ENCODE assay signal across 18 cellular contexts in genomic region chr6:167952512-167952859, GRCh38. TPM values are rescaled to one million over a fixed set of nuclear protein-coding genes. Genes with fewer than 3 reads are reported as not detected.
A peak's percentile ranks its signal among the peaks of the same experiment; 100 is the strongest.
DNase-seq lines count a peak whose midpoint lies in the region; ATAC-seq and TF ChIP-seq lines count a peak whose summit lies in the region.
"Had no signal": no experiment of that assay in that cellular context is flagged by ENCODE, and none has a peak within 500 bp of the region (broad histone marks: within the 10 kb centered on the region; RNA-seq: fewer than 3 reads in every experiment).

No MANE protein-coding gene starts in this region.

- ATAC-seq in activated naive CD8-positive, alpha-beta T cell treated with anti-CD3 and anti-CD28 coated beads, Interleukin-2, amount 50 U/mL, for 24 hours = no peak
- ATAC-seq in esophagus mucosa = no peak
- ATAC-seq: PC-3 had no signal

- no peak overlapping the region for H3K4me3 Mint-ChIP-seq in progenitor cell of endocrine pancreas (ENCODE audit: low read depth)
- no peak overlapping the region for H3K4me3 Mint-ChIP-seq in activated naive CD8-positive, alpha-beta T cell treated with anti-CD3 and anti-CD28 coated beads, Interleukin-2, amount 50 U/mL, for 24 hours
- H3K4me3 Mint-ChIP-seq: B cell; CD4-positive, alpha-beta memory T cell had no signal

- peak overlapping the region; percentile 60 for H3K27ac Mint-ChIP-seq in progenitor cell of endocrine pancreas
- no peak overlapping the region for H3K27ac Mint-ChIP-seq in activated naive CD8-positive, alpha-beta T cell treated with anti-CD3 and anti-CD28 coated beads, Interleukin-2, amount 50 U/mL, for 24 hours
- H3K27ac Mint-ChIP-seq: B cell; CD4-positive, alpha-beta memory T cell had no signal

- H3K4me1 Mint-ChIP-seq in progenitor cell of endocrine pancreas (ENCODE audit: low read depth) = peaks cover 24% of the 10 kb centered on the region
- no peaks in the 10 kb centered on the region for H3K4me1 Mint-ChIP-seq in activated naive CD8-positive, alpha-beta T cell treated with anti-CD3 and anti-CD28 coated beads, Interleukin-2, amount 50 U/mL, for 24 hours
- H3K4me1 Mint-ChIP-seq: B cell; CD4-positive, alpha-beta memory T cell had no signal

- peaks cover 54% of the 10 kb centered on the region for H3K36me3 Mint-ChIP-seq in progenitor cell of endocrine pancreas (ENCODE audit: insufficient read depth)
- H3K36me3 Mint-ChIP-seq in activated naive CD8-positive, alpha-beta T cell treated with anti-CD3 and anti-CD28 coated beads, Interleukin-2, amount 50 U/mL, for 24 hours (ENCODE audit: low read depth) = peaks cover 4% of the 10 kb centered on the region

- TF ChIP-seq CTCF in progenitor cell of endocrine pancreas (IDR thresholded peaks at IDR 0.05; ENCODE audit: unreplicated experiment) = no peak

- DNase-seq in NCI-H82 (lab: John Stamatoyannopoulos, UW) = peak; percentile 30
- DNase-seq in NCI-H82 treated with DMSO at 0.1 percent for 48 hours (lab: John Stamatoyannopoulos, UW; ENCODE audit: unreplicated experiment) = no peak
- DNase-seq in NCI-H748 treated with DMSO at 0.1 percent for 48 hours (lab: John Stamatoyannopoulos, UW) = peak; percentile 57
- DNase-seq in epithelial cell of prostate (ENCODE audit: low read depth, low spot score) = no peak
- DNase-seq in progenitor cell of endocrine pancreas (ENCODE audit: low spot score, unreplicated experiment) = no peak
- no peak for DNase-seq in activated naive CD8-positive, alpha-beta T cell treated with anti-CD3 and anti-CD28 coated beads, Interleukin-2, amount 50 U/mL, for 24 hours
- no peak for DNase-seq in OCI-M1 (lab: John Stamatoyannopoulos, UW)
- DNase-seq: CD4-positive, alpha-beta memory T cell; GF-D8; KBM-7; NCI-H187 treated with DMSO at 0.1 percent for 48 hours; NCI-H446; NCI-H526 treated with DMSO at 0.1 percent for 48 hours; PC-3; SIG-M5 had no signal

- no peaks in the 10 kb centered on the region for H3K27me3 Mint-ChIP-seq in progenitor cell of endocrine pancreas
- H3K27me3 Mint-ChIP-seq in activated naive CD8-positive, alpha-beta T cell treated with anti-CD3 and anti-CD28 coated beads, Interleukin-2, amount 50 U/mL, for 24 hours = no peaks in the 10 kb centered on the region
- H3K27me3 Mint-ChIP-seq: B cell; CD4-positive, alpha-beta memory T cell had no signal

- peak overlapping the region; percentile 54 for H3K27ac ChIP-seq in epithelial cell of prostate

- H3K9me3 Mint-ChIP-seq in progenitor cell of endocrine pancreas (ENCODE audit: low read depth) = no peaks in the 10 kb centered on the region
- H3K9me3 Mint-ChIP-seq in activated naive CD8-positive, alpha-beta T cell treated with anti-CD3 and anti-CD28 coated beads, Interleukin-2, amount 50 U/mL, for 24 hours = no peaks in the 10 kb centered on the region
- H3K9me3 Mint-ChIP-seq: CD4-positive, alpha-beta memory T cell had no signal

RNA-seq across cellular contexts. Expression of gene KIF25, which starts 45.0 kb away (rescaled TPM):
- total RNA-seq in progenitor cell of endocrine pancreas (not detected in 2 replicates), esophagus mucosa (not detected)
- total RNA-seq: A172; B cell; CD4-positive, alpha-beta memory T cell; PC-3 had no signal

Comparison
In these comparisons a context has a peak if more than half of its experiments do, and no peak if none do; other contexts are left out.
1. DNase-seq: peak in NCI-H82 (single experiment) and NCI-H748 treated with DMSO at 0.1 percent for 48 hours (single experiment); none in NCI-H82 treated with DMSO at 0.1 percent for 48 hours (single experiment), epithelial cell of prostate (single experiment), progenitor cell of endocrine pancreas (single experiment), activated naive CD8-positive, alpha-beta T cell treated with anti-CD3 and anti-CD28 coated beads, Interleukin-2, amount 50 U/mL, for 24 hours (single experiment) and OCI-M1 (single experiment).